ENCODE assay signal across 20 cellular contexts in the genomic region with DNA sequence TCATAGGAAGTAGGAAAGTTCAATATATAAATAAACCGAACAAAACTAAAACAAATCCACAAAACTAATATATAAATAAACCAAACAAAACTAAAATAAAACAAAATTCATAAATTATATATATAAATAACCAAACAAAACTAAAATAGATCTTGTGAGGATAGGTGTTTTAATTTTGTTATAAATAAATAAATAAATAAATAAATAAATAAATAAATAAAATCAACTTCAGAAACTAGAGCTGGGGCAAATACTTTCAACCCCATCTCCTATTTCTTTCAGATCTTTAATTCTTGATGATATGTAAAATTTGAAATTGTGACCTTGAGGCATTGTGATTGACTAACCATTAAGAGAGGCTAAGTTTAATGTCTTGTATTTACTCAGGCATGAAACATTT.
DNase-seq lines count a peak whose midpoint lies in the region; ATAC-seq, FAIRE-seq and TF ChIP-seq lines count a peak whose summit lies in the region.
"Had no signal": no experiment of that assay in that cellular context is flagged by ENCODE, and none has a peak within 500 bp of the region (broad histone marks: within the 10 kb centered on the region; RNA-seq: fewer than 3 reads in every experiment).

No MANE protein-coding gene starts in this region.

- no peak overlapping the region for H3K4me3 ChIP-seq in A549
- H3K4me3 ChIP-seq in small intestine (ENCODE audit: low read depth in 1 of 2, low read length in 2 of 2) = no peak overlapping the region
- H3K4me3 ChIP-seq: BLaER1 treated with 17β-estradiol and CSF1 and Interleukin-3, amounts not matched to agents 10 nM and 100 nM had no signal

- H3K27me3 ChIP-seq in small intestine (ENCODE audit: control insufficient read depth in 2 of 2, insufficient read depth in 2 of 2, low read length in 2 of 2) = no peaks in the 10 kb centered on the region
- H3K27me3 ChIP-seq: BLaER1 treated with 17β-estradiol and CSF1 and Interleukin-3, amounts not matched to agents 10 nM and 100 nM had no signal

- CTCF ChIA-PET in A549 (lab: Yijun Ruan, JAX) = no interaction called here

- no peak for TF ChIP-seq POLR2A in A549 (IDR thresholded peaks at IDR 0.05; ENCODE audit: low read length)

- peaks cover 5% of the 10 kb centered on the region; the same call in 1 of the 3 replicates for H3K9me3 ChIP-seq in A549
- H3K9me3 ChIP-seq in small intestine (ENCODE audit: control insufficient read depth, low read depth) = no peaks in the 10 kb centered on the region

- TF ChIP-seq RAD21 in A549 (conservative IDR thresholded peaks at IDR 0.05 in 1 of 2, IDR thresholded peaks at IDR 0.05 in 1 of 2) = no peak

- no peak overlapping the region for H3K27ac ChIP-seq in A549
- no peak overlapping the region for H3K27ac ChIP-seq in small intestine (ENCODE audit: low read depth in 1 of 2, low read length in 1 of 2)
- H3K27ac ChIP-seq: BLaER1 treated with 17β-estradiol and CSF1 and Interleukin-3, amounts not matched to agents 10 nM and 100 nM had no signal

- DNase-seq in A549 (ENCODE audit: low read depth in 1 of 2, low spot score in 1 of 2) (no peak), frontal cortex (ENCODE audit: low spot score in 2 of 2) (no peak), small intestine (no peak), NCI-H2081 (lab: John Stamatoyannopoulos, UW) (no peak), HUDEP-2 (lab: John Stamatoyannopoulos, UW; ENCODE audit: unreplicated experiment in 76 of 76) (no peak)
- DNase-seq: CD4-positive, CD25-positive, alpha-beta regulatory T cell; CD8-positive, alpha-beta memory T cell; COR-L47; DMS 273 treated with DMSO at 0.1 percent for 48 hours; DMS53; DND-41; EL; GOT3; H7; KG1 had no signal

- 69% methylated on average over 1 of the region's 1 CpG for WGBS in A549 (ENCODE audit: missing lambda C conversion rate)
- 83 to 92% (median 88%) methylated on average over 1 of the region's 1 CpG for WGBS in small intestine, 3 donors

- no peak for TF ChIP-seq EP300 in A549 (IDR thresholded peaks at IDR 0.05)

- TF ChIP-seq CTCF in A549 (IDR thresholded peaks at IDR 0.05) = no peak

- POLR2A ChIA-PET in A549 (lab: Yijun Ruan, JAX) = no interaction called here

- no peak overlapping the region for H3K4me2 ChIP-seq in A549
- H3K4me2 ChIP-seq: BLaER1 treated with 17β-estradiol and CSF1 and Interleukin-3, amounts not matched to agents 10 nM and 100 nM had no signal

- H3K4me1 ChIP-seq in A549 (no peaks in the 10 kb centered on the region), small intestine (ENCODE audit: control insufficient read depth in 2 of 2, insufficient read depth in 1 of 2, low read depth in 1 of 2, low read length in 1 of 2) (no peaks in the 10 kb centered on the region)
- H3K4me1 ChIP-seq: BLaER1 treated with 17β-estradiol and CSF1 and Interleukin-3, amounts not matched to agents 10 nM and 100 nM had no signal

- H3K36me3 ChIP-seq in small intestine (ENCODE audit: control insufficient read depth in 2 of 2, insufficient read depth in 2 of 2, low read length in 2 of 2) = no peaks in the 10 kb centered on the region
- H3K36me3 ChIP-seq: BLaER1 treated with 17β-estradiol and CSF1 and Interleukin-3, amounts not matched to agents 10 nM and 100 nM had no signal

- ATAC-seq in A549 (no peak), GM18519 (IDR thresholded peaks at IDR 0.05; ENCODE audit: low FRiP score, unreplicated experiment) (no peak)
- ATAC-seq: HCT116 had no signal

- FAIRE-seq in A549 (lab: Jason Lieb, UNC) (no peak), TTC549 (lab: Jason Lieb, UNC) (peak; percentile 71), frontal cortex (lab: Jason Lieb, UNC) (peak; percentile 92), small intestine (lab: Jason Lieb, UNC) (peak; percentile 26)
- FAIRE-seq: GM12891 had no signal

TF ChIP-seq in A549, 52 proteins besides CTCF, POLR2A, EP300 and RAD21:
- TF ChIP-seq HOXB13 (CRISPR knock-in tag; IDR thresholded peaks at IDR 0.05; ENCODE audit: low read depth) = no peak
- TF ChIP-seq ZC3H11A (IDR thresholded peaks at IDR 0.05) = peak; percentile 62
